ENCODE assay signal across 2 cellular contexts in the genomic region with DNA sequence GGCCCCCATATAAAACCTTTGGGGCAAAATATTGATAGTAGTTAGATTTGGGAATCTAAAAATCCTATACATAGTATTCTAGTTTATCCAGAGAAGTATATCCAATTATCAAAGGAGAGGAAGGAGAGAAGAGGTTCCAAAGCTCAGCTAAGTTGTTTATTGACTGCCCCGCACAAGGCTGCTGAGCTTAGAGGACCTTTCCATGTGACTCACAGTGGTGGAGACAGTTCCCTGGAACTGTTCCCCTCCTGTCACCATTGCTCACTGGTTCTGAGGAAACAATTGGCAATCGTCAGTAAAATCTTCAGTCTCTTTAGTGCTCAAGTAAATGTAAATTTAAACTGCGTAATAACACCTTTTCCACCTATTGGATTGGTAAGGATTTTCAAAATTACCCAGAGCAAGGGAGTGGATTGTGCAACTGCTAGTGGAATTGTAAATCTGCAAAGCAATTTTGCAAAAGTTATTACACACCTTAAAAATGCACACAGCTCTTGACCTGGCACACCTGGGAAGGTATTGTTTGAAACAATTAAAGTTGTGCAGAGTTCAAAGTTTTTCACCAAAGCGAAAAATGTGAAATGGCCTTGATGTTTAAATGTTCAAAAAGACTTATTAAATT.
TF ChIP-seq lines count a peak whose summit lies in the region.

No MANE protein-coding gene starts in this region.

TF ChIP-seq in GM23338, 12 proteins besides CTCF, POLR2A, EP300 and RAD21 (continued from another document):
- TF ChIP-seq EZH2 (IDR thresholded peaks at IDR 0.05; ENCODE audit: low read depth, unreplicated experiment) (no peak), EZH2phosphoT487 (IDR thresholded peaks at IDR 0.05; ENCODE audit: unreplicated experiment) (no peak), ZNF114 (CRISPR knock-in tag; IDR thresholded peaks at IDR 0.05) (no peak)

TF ChIP-seq in WTC11, 78 proteins besides CTCF, POLR2A, EP300 and RAD21 (continued from another document):
- TF ChIP-seq, protein P1, sequence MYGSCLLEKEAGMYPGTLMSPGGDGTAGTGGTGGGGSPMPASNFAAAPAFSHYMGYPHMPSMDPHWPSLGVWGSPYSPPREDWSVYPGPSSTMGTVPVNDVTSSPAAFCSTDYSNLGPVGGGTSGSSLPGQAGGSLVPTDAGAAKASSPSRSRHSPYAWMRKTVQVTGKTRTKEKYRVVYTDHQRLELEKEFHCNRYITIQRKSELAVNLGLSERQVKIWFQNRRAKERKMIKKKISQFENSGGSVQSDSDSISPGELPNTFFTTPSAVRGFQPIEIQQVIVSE (CRISPR knock-in tag; IDR thresholded peaks at IDR 0.05; ENCODE audit: borderline replicate concordance), result no peak
- TF ChIP-seq ZNF317 (CRISPR knock-in tag; IDR thresholded peaks at IDR 0.05; ENCODE audit: borderline replicate concordance, low read depth) (no peak), TP53 (CRISPR knock-in tag; IDR thresholded peaks at IDR 0.05) (no peak)
TF ChIP-seq in WTC11: peak in this region for 1.
